1 cellular context compared by ENCODE assay signal in the genomic region with DNA sequence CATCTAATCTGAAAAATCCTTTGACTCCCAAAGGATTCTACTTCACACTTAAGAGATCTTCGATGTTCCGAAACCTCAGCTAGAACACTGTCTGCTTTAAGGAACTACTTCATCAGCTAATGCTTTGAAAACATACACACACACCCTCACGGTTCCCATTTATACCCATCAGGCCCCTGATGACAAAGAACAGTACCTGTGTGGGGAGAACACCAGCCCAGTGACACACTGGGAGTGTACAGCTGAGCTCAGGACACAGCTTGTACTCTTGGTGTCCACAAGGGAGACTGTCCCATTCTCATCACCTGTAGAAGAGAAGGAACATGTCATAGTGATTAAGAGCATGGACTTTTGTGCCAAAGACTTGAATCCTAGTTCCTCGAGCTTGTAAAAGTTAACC.
TF ChIP-seq lines count a peak whose summit lies in the region.

No MANE protein-coding gene starts in this region.

TF ChIP-seq in HepG2, 621 proteins besides CTCF, POLR2A, EP300 and RAD21:
- TF ChIP-seq KDM6A (CRISPR knock-in tag; IDR thresholded peaks at IDR 0.05; ENCODE audit: low read depth) (no peak), CEBPG (CRISPR knock-in tag; IDR thresholded peaks at IDR 0.05) (no peak), ZNF607 (CRISPR knock-in tag; IDR thresholded peaks at IDR 0.05; ENCODE audit: borderline replicate concordance) (no peak), SOX5 (CRISPR knock-in tag; IDR thresholded peaks at IDR 0.05; ENCODE audit: borderline replicate concordance) (no peak), ZNF703 (CRISPR knock-in tag; IDR thresholded peaks at IDR 0.05; ENCODE audit: borderline replicate concordance) (no peak), RXRB (CRISPR knock-in tag; IDR thresholded peaks at IDR 0.05; ENCODE audit: borderline replicate concordance) (no peak), ZSCAN22 (CRISPR knock-in tag; IDR thresholded peaks at IDR 0.05) (no peak), PRPF4 (IDR thresholded peaks at IDR 0.05; ENCODE audit: low read depth, low read length, poor library complexity, severe bottlenecking) (no peak), MTF2 (CRISPR knock-in tag; IDR thresholded peaks at IDR 0.05; ENCODE audit: borderline replicate concordance) (no peak), RFXAP (CRISPR knock-in tag; IDR thresholded peaks at IDR 0.05; ENCODE audit: borderline replicate concordance) (no peak), PAX8 (CRISPR knock-in tag; IDR thresholded peaks at IDR 0.05; ENCODE audit: borderline replicate concordance) (no peak), ZNF441 (CRISPR knock-in tag; IDR thresholded peaks at IDR 0.05; ENCODE audit: borderline replicate concordance) (no peak), SETDB1 (CRISPR knock-in tag; IDR thresholded peaks at IDR 0.05; ENCODE audit: borderline replicate concordance) (no peak), ZNF333 (CRISPR knock-in tag; IDR thresholded peaks at IDR 0.05; ENCODE audit: borderline replicate concordance) (no peak), ZNF562 (CRISPR knock-in tag; IDR thresholded peaks at IDR 0.05; ENCODE audit: borderline replicate concordance) (no peak), GABPB1 (CRISPR knock-in tag; IDR thresholded peaks at IDR 0.05) (no peak), DNMT3B (CRISPR knock-in tag; conservative IDR thresholded peaks at IDR 0.05) (no peak), ZNF672 (CRISPR knock-in tag; IDR thresholded peaks at IDR 0.05) (no peak)
- TF ChIP-seq, protein P1, sequence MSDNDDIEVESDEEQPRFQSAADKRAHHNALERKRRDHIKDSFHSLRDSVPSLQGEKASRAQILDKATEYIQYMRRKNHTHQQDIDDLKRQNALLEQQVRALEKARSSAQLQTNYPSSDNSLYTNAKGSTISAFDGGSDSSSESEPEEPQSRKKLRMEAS (IDR thresholded peaks at IDR 0.05), result no peak
- TF ChIP-seq, protein P2, sequence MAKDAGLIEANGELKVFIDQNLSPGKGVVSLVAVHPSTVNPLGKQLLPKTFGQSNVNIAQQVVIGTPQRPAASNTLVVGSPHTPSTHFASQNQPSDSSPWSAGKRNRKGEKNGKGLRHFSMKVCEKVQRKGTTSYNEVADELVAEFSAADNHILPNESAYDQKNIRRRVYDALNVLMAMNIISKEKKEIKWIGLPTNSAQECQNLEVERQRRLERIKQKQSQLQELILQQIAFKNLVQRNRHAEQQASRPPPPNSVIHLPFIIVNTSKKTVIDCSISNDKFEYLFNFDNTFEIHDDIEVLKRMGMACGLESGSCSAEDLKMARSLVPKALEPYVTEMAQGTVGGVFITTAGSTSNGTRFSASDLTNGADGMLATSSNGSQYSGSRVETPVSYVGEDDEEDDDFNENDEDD (CRISPR knock-in tag; IDR thresholded peaks at IDR 0.05; ENCODE audit: borderline replicate concordance), result no peak
TF ChIP-seq in HepG2: peak in this region for 0.
